8 cellular contexts compared by ENCODE assay signal in genomic region chr15:52020253-52021085, GRCh38. TPM values are rescaled to one million over a fixed set of nuclear protein-coding genes. Genes with fewer than 3 reads are reported as not detected.
DNase-seq lines count a peak whose midpoint lies in the region; ATAC-seq and TF ChIP-seq lines count a peak whose summit lies in the region.

No MANE protein-coding gene starts in this region.

- peak overlapping the region; percentile 94 for H3K4me3 Mint-ChIP-seq in activated naive CD8-positive, alpha-beta T cell

- peak; percentile 0 for ATAC-seq in HG03064 (IDR thresholded peaks at IDR 0.05; ENCODE audit: low read depth, unreplicated experiment)

- peak overlapping the region; percentile 81 to 98 (median 95) for H3K27ac ChIP-seq in skin epidermis

- H3K4me1 Mint-ChIP-seq in activated naive CD8-positive, alpha-beta T cell (ENCODE audit: low read depth), result peaks cover 41% of the 10 kb centered on the region

- no peaks in the 10 kb centered on the region for H3K36me3 Mint-ChIP-seq in activated naive CD8-positive, alpha-beta T cell

- H3K4me3 ChIP-seq in AG09309 (ENCODE audit: control insufficient read depth, low read depth, low read length), result peak overlapping the region; percentile 67
- H3K4me3 ChIP-seq in iPS-11a (ENCODE audit: low read depth, low read length), result peak overlapping the region; percentile 86
- peak overlapping the region; percentile 51 to 79 (median 62) for H3K4me3 ChIP-seq in skin epidermis

- H3K27me3 Mint-ChIP-seq in activated naive CD8-positive, alpha-beta T cell, result no peaks in the 10 kb centered on the region

- TF ChIP-seq CTCF in AG09309 (IDR thresholded peaks at IDR 0.05; ENCODE audit: control insufficient read depth, insufficient read depth, low read depth, low read length, missing control alignments), result no peak

- peak overlapping the region; percentile 96 for H3K27ac Mint-ChIP-seq in activated naive CD8-positive, alpha-beta T cell

- H3K9me3 Mint-ChIP-seq in activated naive CD8-positive, alpha-beta T cell (ENCODE audit: low read depth), result no peaks in the 10 kb centered on the region

- DNase-seq in AG09309 (ENCODE audit: low read depth), result no peak
- no peak for DNase-seq in NCI-H128 (lab: John Stamatoyannopoulos, UW; ENCODE audit: unreplicated experiment)
- DNase-seq in ecto neural progenitor cell (ENCODE audit: low spot score), result no peak
- no peak for DNase-seq in ureter (ENCODE audit: low spot score)

RNA-seq across cellular contexts. Expression of gene MAPK6, which starts 1.4 kb away (rescaled TPM):
- total RNA-seq in ureter, result 31.9 TPM

RNA-seq across cellular contexts. Expression of gene LEO1, which starts 48.9 kb away (rescaled TPM):
- total RNA-seq in ureter, result 23.1 TPM
